ENCODE assay signal across 14 cellular contexts in genomic region chr21:42360317-42360716, GRCh38. TPM values are rescaled to one million over a fixed set of nuclear protein-coding genes. Genes with fewer than 3 reads are reported as not detected.
DNase-seq lines count a peak whose midpoint lies in the region; ATAC-seq and TF ChIP-seq lines count a peak whose summit lies in the region.
"Had no signal": no experiment of that assay in that cellular context is flagged by ENCODE, and none has a peak within 500 bp of the region (broad histone marks: within the 10 kb centered on the region; RNA-seq: fewer than 3 reads in every experiment).

No MANE protein-coding gene starts in this region.

- H4K20me1 ChIP-seq in KMS-11 (ENCODE audit: insufficient read depth) (no peaks in the 10 kb centered on the region), hepatocyte (ENCODE audit: insufficient read depth, poor library complexity, severe bottlenecking) (no peaks in the 10 kb centered on the region)

- H3K36me3 ChIP-seq in KMS-11 (ENCODE audit: insufficient read depth): no peaks in the 10 kb centered on the region
- H3K36me3 ChIP-seq in hepatocyte (replicated peaks; ENCODE audit: insufficient read depth, low read depth): no peaks in the 10 kb centered on the region
- H3K36me3 ChIP-seq: esophagus muscularis mucosa had no signal

- no peaks in the 10 kb centered on the region for H3K9me2 ChIP-seq in hepatocyte (replicated peaks; ENCODE audit: insufficient read depth)

- H3K4me1 ChIP-seq in KMS-11 (ENCODE audit: low read depth, poor library complexity, severe bottlenecking): no peaks in the 10 kb centered on the region
- no peaks in the 10 kb centered on the region for H3K4me1 ChIP-seq in hepatocyte (ENCODE audit: insufficient read depth)
- H3K4me1 ChIP-seq: esophagus muscularis mucosa had no signal

- no peak overlapping the region for H2AFZ ChIP-seq in KMS-11 (ENCODE audit: low read depth)
- no peak overlapping the region for H2AFZ ChIP-seq in hepatocyte

- no peak overlapping the region for H3K4me3 ChIP-seq in KMS-11 (IDR thresholded peaks at IDR 0.05; ENCODE audit: insufficient read depth, low read depth, low read length)
- no peak overlapping the region for H3K4me3 ChIP-seq in fibroblast of mammary gland (ENCODE audit: control insufficient read depth, low read depth, low read length)
- H3K4me3 ChIP-seq in hepatocyte: no peak overlapping the region
- H3K4me3 ChIP-seq: esophagus muscularis mucosa had no signal

- TF ChIP-seq CTCF in KMS-11 (conservative IDR thresholded peaks at IDR 0.05; ENCODE audit: low read depth, low read length): peak; percentile 34; the same call in 1 of the 2 replicates
- TF ChIP-seq CTCF in fibroblast of mammary gland (conservative IDR thresholded peaks at IDR 0.05; ENCODE audit: control insufficient read depth, insufficient read depth, low read depth, low read length): peak; percentile 3
- TF ChIP-seq CTCF in hepatocyte (IDR thresholded peaks at IDR 0.05; ENCODE audit: poor library complexity): no peak

- DNase-seq in NCI-H2171 treated with DMSO at 0.1 percent for 48 hours (lab: John Stamatoyannopoulos, UW): peak; percentile 25
- DNase-seq in NCI-H2171 (lab: John Stamatoyannopoulos, UW): no peak
- no peak for DNase-seq in fibroblast of mammary gland (ENCODE audit: low read depth)
- no peak for DNase-seq in hepatocyte (ENCODE audit: low spot score)
- DNase-seq: activated effector memory CD4-positive, alpha-beta T cell treated with Interleukin-2 at 50 U/mL for 16 hours; caudate nucleus; NCI-H1436 treated with DMSO at 0.1 percent for 48 hours; T-helper 17 cell had no signal

- ATAC-seq in HG02870 (IDR thresholded peaks at IDR 0.05; ENCODE audit: unreplicated experiment): no peak
- ATAC-seq: T-helper 17 cell had no signal

- no peaks in the 10 kb centered on the region for H3K9me3 ChIP-seq in hepatocyte (ENCODE audit: low read depth)

- WGBS in hepatocyte (ENCODE audit: low lambda C conversion rate, missing lambda C conversion rate): 70% methylated on average over 2 of the region's 2 CpGs

- peaks cover 51% of the 10 kb centered on the region; the same call in 1 of the 2 replicates for H3K27me3 ChIP-seq in KMS-11 (ENCODE audit: insufficient read depth, low read depth)
- H3K27me3 ChIP-seq in hepatocyte: no peaks in the 10 kb centered on the region

- H3K79me2 ChIP-seq in KMS-11 (ENCODE audit: insufficient read depth, low read depth) (no peaks in the 10 kb centered on the region), hepatocyte (no peaks in the 10 kb centered on the region)

- H3K27ac ChIP-seq in KMS-11: no peak overlapping the region
- no peak overlapping the region for H3K27ac ChIP-seq in hepatocyte
- H3K27ac ChIP-seq: esophagus muscularis mucosa had no signal

- H3K4me2 ChIP-seq in KMS-11: no peak overlapping the region
- H3K4me2 ChIP-seq in hepatocyte: no peak overlapping the region

- H3K9ac ChIP-seq in KMS-11: no peak overlapping the region

RNA-seq across cellular contexts. Expression of gene TFF1, which starts 6.0 kb away (rescaled TPM):
- total RNA-seq in hepatocyte: 57.4 and 84.2 TPM in 2 replicates
- polyA plus RNA-seq in hepatocyte: 140 and 221 TPM in 2 replicates
- total RNA-seq: A172, esophagus muscularis mucosa, pulmonary artery endothelial cell, T-helper 17 cell had no signal
- polyA plus RNA-seq: immature natural killer cell had no signal

RNA-seq across cellular contexts. Expression of gene TFF2, which starts 9.5 kb away (rescaled TPM):
- 15.5 and 23.9 TPM in 2 replicates for total RNA-seq in hepatocyte
- 28.1 and 58.7 TPM in 2 replicates for polyA plus RNA-seq in hepatocyte
- total RNA-seq: A172, esophagus muscularis mucosa, pulmonary artery endothelial cell, T-helper 17 cell had no signal
- polyA plus RNA-seq: immature natural killer cell had no signal

RNA-seq across cellular contexts. Expression of gene TMPRSS3, which starts 35.5 kb away (rescaled TPM):
- total RNA-seq in hepatocyte: 1.4 and 1.7 TPM in 2 replicates
- 1.4 and 1.5 TPM in 2 replicates for polyA plus RNA-seq in hepatocyte
- total RNA-seq: esophagus muscularis mucosa, pulmonary artery endothelial cell had no signal

RNA-seq across cellular contexts. Expression of gene UBASH3A, which starts 43.4 kb away (rescaled TPM):
- not detected in 2 replicates for total RNA-seq in hepatocyte
- polyA plus RNA-seq in hepatocyte: not detected in 2 replicates
- total RNA-seq: A172, pulmonary artery endothelial cell had no signal

RNA-seq across cellular contexts. Expression of gene TFF3, which starts 45.1 kb away (rescaled TPM):
- 84.4 and 92.0 TPM in 2 replicates for total RNA-seq in hepatocyte
- 589 and 696 TPM in 2 replicates for polyA plus RNA-seq in hepatocyte
- total RNA-seq: A172, pulmonary artery endothelial cell, T-helper 17 cell had no signal
- polyA plus RNA-seq: immature natural killer cell had no signal
